Comparison of ENCODE assay signal across 14 cellular contexts in genomic region chr1:169426174-169426716, GRCh38. TPM values are rescaled to one million over a fixed set of nuclear protein-coding genes. Genes with fewer than 3 reads are reported as not detected.
DNase-seq lines count a peak whose midpoint lies in the region; ATAC-seq and TF ChIP-seq lines count a peak whose summit lies in the region.
"Had no signal": no experiment of that assay in that cellular context is flagged by ENCODE, and none has a peak within 500 bp of the region (broad histone marks: within the 10 kb centered on the region; RNA-seq: fewer than 3 reads in every experiment).

No MANE protein-coding gene starts in this region.

- H2BK12ac ChIP-seq in H9 (ENCODE audit: insufficient read length, low read depth, low read length) = no peak overlapping the region

- no CpG with 5 or more reads among the region's 6 CpGs for WGBS in H9 (ENCODE audit: extremely low coverage, insufficient read length, low lambda C conversion rate)
- 45% methylated on average over 6 of the region's 6 CpGs for WGBS in esophagus muscularis mucosa

- TF ChIP-seq POLR2A in esophagus muscularis mucosa (IDR thresholded peaks at IDR 0.05; ENCODE audit: low read depth) = no peak

- no peaks in the 10 kb centered on the region for H3K79me1 ChIP-seq in H9 (ENCODE audit: insufficient read depth, low read depth, low read length, poor library complexity, severe bottlenecking)

- no peak overlapping the region for H2BK5ac ChIP-seq in H9 (ENCODE audit: insufficient read length, low read length)

- H3K27ac ChIP-seq in H9 (ENCODE audit: insufficient read length, low read depth, low read length) (no peak overlapping the region), esophagus muscularis mucosa (replicated peaks in 1 of 4) (no peak overlapping the region)

- POLR2A ChIA-PET in activated CD4-positive, alpha-beta T cell treated with anti-CD3 and anti-CD28 coated beads, Interleukin-2, amount 10 ng/mL, durations not matched to agents 7 days and 5 days (lab: Charles Lee) = no interaction called here
- POLR2A ChIA-PET in T-cell (lab: Charles Lee) = interaction anchor here in 1 of 2 donors (0.7 kb wide), 1 partner anchor 285 kb away, joined by 3 read pairs; no protein-coding TSS in a partner anchor

- H3K23me2 ChIP-seq in H9 (ENCODE audit: insufficient read length, low read depth, low read length, poor library complexity, severe bottlenecking) = no peaks in the 10 kb centered on the region

- no peak overlapping the region for H2AK5ac ChIP-seq in H9 (ENCODE audit: insufficient read length, low read length)

- no peak overlapping the region for H3K56ac ChIP-seq in H9 (ENCODE audit: insufficient read length, low read depth, low read length)

- H2BK15ac ChIP-seq in H9 (ENCODE audit: low read depth, low read length) = no peak overlapping the region

- H3K27me3 ChIP-seq in H9 (ENCODE audit: insufficient read depth, low read length) (no peaks in the 10 kb centered on the region), NT2/D1 (ENCODE audit: insufficient read depth, insufficient read length) (no peaks in the 10 kb centered on the region), esophagus muscularis mucosa (peaks cover 0 to 14% (median 0%) of the 10 kb centered on the region in 4 donors)

- no peaks in the 10 kb centered on the region for H4K20me1 ChIP-seq in H9 (ENCODE audit: control insufficient read depth, insufficient read depth, insufficient read length)

- no peaks in the 10 kb centered on the region for H3K79me2 ChIP-seq in H9 (ENCODE audit: insufficient read depth, low read length)

- H3K4ac ChIP-seq in H9 (ENCODE audit: low read depth, low read length) = no peak overlapping the region

- TF ChIP-seq CTCF in H9 (conservative IDR thresholded peaks at IDR 0.05) (no peak), esophagus muscularis mucosa (IDR thresholded peaks at IDR 0.05) (no peak)

- TF ChIP-seq EP300 in esophagus muscularis mucosa (IDR thresholded peaks at IDR 0.05) = no peak

- intact Hi-C loops in esophagus muscularis mucosa (cut with DNase I) = no loop called here

- peaks cover 33% of the 10 kb centered on the region for H3K27me3 Mint-ChIP-seq in H9 (ENCODE audit: low read depth)
- peaks cover 74% of the 10 kb centered on the region for H3K27me3 Mint-ChIP-seq in activated CD4-positive, alpha-beta T cell treated with anti-CD3 and anti-CD28 coated beads, Interleukin-2, amount 10 ng/mL, durations not matched to agents 7 days and 5 days
- peaks cover 72 to 79% of the 10 kb centered on the region in 2 donors for H3K27me3 Mint-ChIP-seq in T-cell

- ATAC-seq in GM18868 (IDR thresholded peaks at IDR 0.05; ENCODE audit: unreplicated experiment) = no peak
- no peak for ATAC-seq in T-cell (replicated peaks in 1 of 4)

- H4K91ac ChIP-seq in H9 (ENCODE audit: insufficient read length, low read depth, low read length) = no peak overlapping the region

- no peak overlapping the region for H4K5ac ChIP-seq in H9 (ENCODE audit: insufficient read length, low read depth, low read length)

- CTCF ChIA-PET in activated CD4-positive, alpha-beta T cell treated with anti-CD3 and anti-CD28 coated beads, Interleukin-2, amount 10 ng/mL, durations not matched to agents 7 days and 5 days (lab: Charles Lee) = interaction anchor here (1.9 kb wide), 1 partner anchor 31 kb away, joined by 6 read pairs; no protein-coding TSS in a partner anchor
- CTCF ChIA-PET in T-cell (lab: Charles Lee) = interaction anchor here in 1 of 2 donors (0.9 to 1.4 kb wide), 2 partner anchors 8 to 823 kb away, joined by 3 to 4 read pairs; no protein-coding TSS in a partner anchor

- H2AFZ ChIP-seq in H9 (ENCODE audit: low read length) = no peak overlapping the region

- H4K8ac ChIP-seq in H9 (replicated peaks; ENCODE audit: insufficient read length, low read depth, low read length) = no peak overlapping the region

- H3K23ac ChIP-seq in H9 (ENCODE audit: insufficient read length, low read depth, low read length) = no peak overlapping the region

- DNase-seq in H9 (no peak), NT2/D1 (ENCODE audit: low read depth, low spot score) (no peak), esophagus muscularis mucosa (ENCODE audit: extremely low spot score) (no peak), putamen (ENCODE audit: low spot score) (peak; percentile 1), T-cell (no peak)
- DNase-seq in activated CD4-positive, alpha-beta T cell treated with anti-CD3 and anti-CD28 coated beads, Interleukin-2, amount 10 ng/mL, durations not matched to agents 7 days and 5 days = no peak
- DNase-seq: activated CD4-positive, alpha-beta memory T cell treated with anti-CD3 and anti-CD28 coated beads for 36 hours; natural killer cell; NCI-H345; stimulated activated CD4-positive, alpha-beta T cell treated with anti-CD3 and anti-CD28 coated beads, Interleukin-4, amount 100 ng/mL, for 24 hours; T-helper 1 cell had no signal

- H3K9ac ChIP-seq in H9 (ENCODE audit: extremely low read depth, insufficient read length, low read length) = no peak overlapping the region
- H3K9ac ChIP-seq in NT2/D1 (ENCODE audit: insufficient read length, low read depth) = peak overlapping the region; percentile 66

- no peak overlapping the region for H3K4me2 ChIP-seq in H9 (ENCODE audit: insufficient read depth, insufficient read length, low read length)

- H3K4me3 Mint-ChIP-seq in H9 (peak overlapping the region; percentile 81 to 96; a peak in 3 of 5 replicates), T-cell (no peak overlapping the region)
- H3K4me3 Mint-ChIP-seq in activated CD4-positive, alpha-beta T cell treated with anti-CD3 and anti-CD28 coated beads, Interleukin-2, amount 10 ng/mL, durations not matched to agents 7 days and 5 days = no peak overlapping the region

- H2BK20ac ChIP-seq in H9 (ENCODE audit: low read depth, low read length, poor library complexity, severe bottlenecking) = no peak overlapping the region

- H3K18ac ChIP-seq in H9 (ENCODE audit: insufficient read length, low read depth, low read length) = no peak overlapping the region

- H3K36me3 ChIP-seq in NT2/D1 (ENCODE audit: insufficient read depth, insufficient read length, low read length) (no peaks in the 10 kb centered on the region), esophagus muscularis mucosa (no peaks in the 10 kb centered on the region)

- no peaks in the 10 kb centered on the region; a peak in 1 of 5 replicates for H3K9me3 Mint-ChIP-seq in H9
- H3K9me3 Mint-ChIP-seq in activated CD4-positive, alpha-beta T cell treated with anti-CD3 and anti-CD28 coated beads, Interleukin-2, amount 10 ng/mL, durations not matched to agents 7 days and 5 days = peaks cover 10% of the 10 kb centered on the region
- H3K9me3 Mint-ChIP-seq in T-cell = no peaks in the 10 kb centered on the region
- H3K9me3 Mint-ChIP-seq: activated CD4-positive, alpha-beta memory T cell treated with anti-CD3 and anti-CD28 coated beads for 36 hours had no signal

- no peak overlapping the region for H2BK120ac ChIP-seq in H9 (ENCODE audit: low read depth, low read length, poor library complexity, severe bottlenecking)

- H3T11ph ChIP-seq in H9 (ENCODE audit: low read length) = no peak overlapping the region

- H3K9me3 ChIP-seq in H9 (ENCODE audit: control insufficient read depth, low read depth, low read length) (no peaks in the 10 kb centered on the region), NT2/D1 (ENCODE audit: insufficient read depth, low read length) (no peaks in the 10 kb centered on the region), esophagus muscularis mucosa (no peaks in the 10 kb centered on the region)

- H3K4me3 ChIP-seq in NT2/D1 (ENCODE audit: insufficient read length, low read depth) (no peak overlapping the region), esophagus muscularis mucosa (peak overlapping the region; percentile 47 to 62 (median 54))

- H3K36me3 Mint-ChIP-seq in H9 (ENCODE audit: insufficient read depth in 1 of 3, low read depth in 3 of 3) (no peaks in the 10 kb centered on the region), T-cell (no peaks in the 10 kb centered on the region)
- no peaks in the 10 kb centered on the region for H3K36me3 Mint-ChIP-seq in activated CD4-positive, alpha-beta T cell treated with anti-CD3 and anti-CD28 coated beads, Interleukin-2, amount 10 ng/mL, durations not matched to agents 7 days and 5 days (ENCODE audit: low read depth)
- H3K36me3 Mint-ChIP-seq: activated CD4-positive, alpha-beta memory T cell treated with anti-CD3 and anti-CD28 coated beads for 36 hours; IgD-negative memory B cell had no signal

- H3K4me1 ChIP-seq in H9 (ENCODE audit: insufficient read depth, low read length) = no peaks in the 10 kb centered on the region
- no peaks in the 10 kb centered on the region for H3K4me1 ChIP-seq in NT2/D1 (ENCODE audit: insufficient read depth, insufficient read length)
- H3K4me1 ChIP-seq in esophagus muscularis mucosa = peaks cover 0 to 14% (median 10%) of the 10 kb centered on the region in 4 donors

- H3K4me1 Mint-ChIP-seq in H9 = peaks cover 4 to 10% of the 10 kb centered on the region in 2 experiments; a peak in 3 of 4 replicates
- peaks cover 10% of the 10 kb centered on the region for H3K4me1 Mint-ChIP-seq in activated CD4-positive, alpha-beta T cell treated with anti-CD3 and anti-CD28 coated beads, Interleukin-2, amount 10 ng/mL, durations not matched to agents 7 days and 5 days
- H3K4me1 Mint-ChIP-seq in T-cell = peaks cover 6 to 12% (median 9%) of the 10 kb centered on the region in 3 donors

- H3K27ac Mint-ChIP-seq in H9 (no peak overlapping the region), T-cell (no peak overlapping the region)
- no peak overlapping the region for H3K27ac Mint-ChIP-seq in activated CD4-positive, alpha-beta T cell treated with anti-CD3 and anti-CD28 coated beads, Interleukin-2, amount 10 ng/mL, durations not matched to agents 7 days and 5 days
- H3K27ac Mint-ChIP-seq: activated CD4-positive, alpha-beta memory T cell treated with anti-CD3 and anti-CD28 coated beads for 36 hours; IgD-negative memory B cell had no signal

- no peak overlapping the region for H3K14ac ChIP-seq in H9 (ENCODE audit: insufficient read depth, low read length)

RNA-seq across cellular contexts. Expression of gene CCDC181, which starts 1.0 kb away (rescaled TPM):
- total RNA-seq in H9 (2021) (2.9 TPM in 2 replicates), esophagus muscularis mucosa (1 to 10 TPM in 1 of 4 donors, under 1 TPM in 3; 0.80 to 2.3 (median 0.91) TPM), T-cell (not detected)
- total RNA-seq in activated CD4-positive, alpha-beta T cell treated with anti-CD3 and anti-CD28 coated beads, Interleukin-2, amount 10 ng/mL, durations not matched to agents 7 days and 5 days = not detected
- total RNA-seq: activated CD4-positive, alpha-beta memory T cell treated with anti-CD3 and anti-CD28 coated beads for 36 hours; natural killer cell; subcutaneous adipose tissue had no signal

RNA-seq across cellular contexts. Expression of gene BLZF1, which starts 58.2 kb away (rescaled TPM):
- total RNA-seq in H9 (2021) = 14.3 and 15.5 TPM in 2 replicates
- total RNA-seq in esophagus muscularis mucosa = 10 to 100 TPM; 28.1 to 41.1 (median 36.2) TPM
- 10 to 100 TPM; 23.9 to 24.9 TPM for total RNA-seq in activated CD4-positive, alpha-beta T cell treated with anti-CD3 and anti-CD28 coated beads, Interleukin-2, amount 10 ng/mL, durations not matched to agents 7 days and 5 days
- 10 to 100 TPM; 11.4 to 16.6 (median 15.6) TPM for total RNA-seq in T-cell

RNA-seq across cellular contexts. Expression of gene NME7, which starts 58.6 kb away (rescaled TPM):
- 13.2 and 17.0 TPM in 2 replicates for total RNA-seq in H9 (2021)
- total RNA-seq in esophagus muscularis mucosa = 10 to 100 TPM; 10.2 to 27.8 (median 14.5) TPM
- 10 to 100 TPM; 16.6 to 16.9 TPM for total RNA-seq in activated CD4-positive, alpha-beta T cell treated with anti-CD3 and anti-CD28 coated beads, Interleukin-2, amount 10 ng/mL, durations not matched to agents 7 days and 5 days
- total RNA-seq in T-cell = 10 to 100 TPM in 3 of 5 donors, 1 to 10 TPM in 2; 7.4 to 14.4 (median 11.5) TPM

RNA-seq across cellular contexts. Expression of gene SLC19A2, which starts 59.5 kb away (rescaled TPM):
- 12.4 and 12.8 TPM in 2 replicates for total RNA-seq in H9 (2021)
- 10 to 100 TPM; 19.0 to 38.8 (median 20.6) TPM for total RNA-seq in esophagus muscularis mucosa
- total RNA-seq in activated CD4-positive, alpha-beta T cell treated with anti-CD3 and anti-CD28 coated beads, Interleukin-2, amount 10 ng/mL, durations not matched to agents 7 days and 5 days = 1 to 10 TPM; 4.0 to 5.1 TPM
- total RNA-seq in T-cell = 1 to 10 TPM; 2.7 to 4.7 (median 3.8) TPM

Comparison
In these comparisons a context has a peak if more than half of its experiments do, and no peak if none do; other contexts are left out.
1. H3K4me3 Mint-ChIP-seq: peak in H9 (2 of 2); none in activated CD4-positive, alpha-beta T cell treated with anti-CD3 and anti-CD28 coated beads, Interleukin-2, amount 10 ng/mL, durations not matched to agents 7 days and 5 days (single experiment) and T-cell (0 of 3).